In genomic region chr9:110156902-110157301, GRCh38 we compare ENCODE assay signal across 9 cellular contexts. TPM values are rescaled to one million over a fixed set of nuclear protein-coding genes. Genes with fewer than 3 reads are reported as not detected.
A peak's percentile ranks its signal among the peaks of the same experiment; 100 is the strongest.
DNase-seq lines count a peak whose midpoint lies in the region; ATAC-seq and TF ChIP-seq lines count a peak whose summit lies in the region.
"Had no signal": no experiment of that assay in that cellular context is flagged by ENCODE, and none has a peak within 500 bp of the region (broad histone marks: within the 10 kb centered on the region; RNA-seq: fewer than 3 reads in every experiment).

No MANE protein-coding gene starts in this region.

- H3K9me3 Mint-ChIP-seq in activated CD4-positive, alpha-beta T cell treated with anti-CD3 and anti-CD28 coated beads, Interleukin-2, amount 10 ng/mL, durations not matched to agents 7 days and 5 days = peaks cover 7% of the 10 kb centered on the region
- H3K9me3 Mint-ChIP-seq in activated naive CD8-positive, alpha-beta T cell treated with anti-CD3 and anti-CD28 coated beads, Interleukin-2, amount 50 U/mL, for 24 hours = no peaks in the 10 kb centered on the region

- intact Hi-C loops in breast epithelium (cut with DNase I; ENCODE audit: low total_unique reads) = no loop called here

- H3K4me3 ChIP-seq in breast epithelium = no peak overlapping the region

- no peaks in the 10 kb centered on the region for H3K4me1 ChIP-seq in breast epithelium

- TF ChIP-seq CTCF in breast epithelium (IDR thresholded peaks at IDR 0.05) = no peak

- H3K36me3 ChIP-seq in KOPT-K1 (ENCODE audit: insufficient read depth, low read length) (peaks cover 75% of the 10 kb centered on the region), breast epithelium (no peaks in the 10 kb centered on the region)

- DNase-seq in activated CD4-positive, alpha-beta T cell treated with anti-CD3 and anti-CD28 coated beads, Interleukin-2, amount 10 ng/mL, durations not matched to agents 7 days and 5 days = peak; percentile 75
- DNase-seq in activated CD4-positive, alpha-beta T cell treated with anti-CD3 and anti-CD28 coated beads, Interleukin-2, amount 50 U/mL, for 48 hours = no peak
- DNase-seq in activated naive CD8-positive, alpha-beta T cell treated with anti-CD3 and anti-CD28 coated beads, Interleukin-2, amount 50 U/mL, for 24 hours = no peak
- DNase-seq in renal cortical epithelial cell (ENCODE audit: low read depth) (peak; percentile 69), breast epithelium (ENCODE audit: low spot score in 2 of 2) (no peak), cerebellar cortex (ENCODE audit: low spot score) (no peak)

- TF ChIP-seq POLR2A in breast epithelium (IDR thresholded peaks at IDR 0.05) = no peak

- peaks cover 91% of the 10 kb centered on the region for H3K36me3 Mint-ChIP-seq in activated CD4-positive, alpha-beta T cell treated with anti-CD3 and anti-CD28 coated beads, Interleukin-2, amount 10 ng/mL, durations not matched to agents 7 days and 5 days (ENCODE audit: low read depth)
- peaks cover 10% of the 10 kb centered on the region for H3K36me3 Mint-ChIP-seq in activated naive CD8-positive, alpha-beta T cell treated with anti-CD3 and anti-CD28 coated beads, Interleukin-2, amount 50 U/mL, for 24 hours (ENCODE audit: low read depth)

- no peaks in the 10 kb centered on the region for H3K27me3 ChIP-seq in breast epithelium

- POLR2A ChIA-PET in activated CD4-positive, alpha-beta T cell treated with anti-CD3 and anti-CD28 coated beads, Interleukin-2, amount 10 ng/mL, durations not matched to agents 7 days and 5 days (lab: Charles Lee) = interaction anchor here (0.6 to 1.4 kb wide), 2 partner anchors 100 to 105 kb away, joined by 3 to 7 read pairs; partner anchors contain the start of gene TXN

- no peaks in the 10 kb centered on the region for H3K27me3 Mint-ChIP-seq in activated CD4-positive, alpha-beta T cell treated with anti-CD3 and anti-CD28 coated beads, Interleukin-2, amount 10 ng/mL, durations not matched to agents 7 days and 5 days
- H3K27me3 Mint-ChIP-seq in activated naive CD8-positive, alpha-beta T cell treated with anti-CD3 and anti-CD28 coated beads, Interleukin-2, amount 50 U/mL, for 24 hours = no peaks in the 10 kb centered on the region

- no peaks in the 10 kb centered on the region for H3K9me3 ChIP-seq in KOPT-K1 (ENCODE audit: insufficient read depth, low read length, poor library complexity, severe bottlenecking)
- no peaks in the 10 kb centered on the region for H3K9me3 ChIP-seq in breast epithelium

- CTCF ChIA-PET in activated CD4-positive, alpha-beta T cell treated with anti-CD3 and anti-CD28 coated beads, Interleukin-2, amount 10 ng/mL, durations not matched to agents 7 days and 5 days (lab: Charles Lee) = interaction anchor here (0.8 to 2.2 kb wide), 6 partner anchors 8 to 271 kb away, joined by 3 to 7 read pairs (median 4); no protein-coding TSS in a partner anchor

- peak overlapping the region; percentile 48 for H3K4me3 Mint-ChIP-seq in activated CD4-positive, alpha-beta T cell treated with anti-CD3 and anti-CD28 coated beads, Interleukin-2, amount 10 ng/mL, durations not matched to agents 7 days and 5 days
- no peak overlapping the region for H3K4me3 Mint-ChIP-seq in activated naive CD8-positive, alpha-beta T cell treated with anti-CD3 and anti-CD28 coated beads, Interleukin-2, amount 50 U/mL, for 24 hours

- peaks cover 99% of the 10 kb centered on the region for H3K4me1 Mint-ChIP-seq in activated CD4-positive, alpha-beta T cell treated with anti-CD3 and anti-CD28 coated beads, Interleukin-2, amount 10 ng/mL, durations not matched to agents 7 days and 5 days
- H3K4me1 Mint-ChIP-seq in activated naive CD8-positive, alpha-beta T cell treated with anti-CD3 and anti-CD28 coated beads, Interleukin-2, amount 50 U/mL, for 24 hours = peaks cover 53% of the 10 kb centered on the region

- ATAC-seq in GM21786 (IDR thresholded peaks at IDR 0.05; ENCODE audit: unreplicated experiment) = peak; percentile 82
- ATAC-seq in activated naive CD8-positive, alpha-beta T cell treated with anti-CD3 and anti-CD28 coated beads, Interleukin-2, amount 50 U/mL, for 24 hours = peak; percentile 67

- H3K27ac Mint-ChIP-seq in activated CD4-positive, alpha-beta T cell treated with anti-CD3 and anti-CD28 coated beads, Interleukin-2, amount 10 ng/mL, durations not matched to agents 7 days and 5 days = peak overlapping the region; percentile 93
- no peak overlapping the region for H3K27ac Mint-ChIP-seq in activated naive CD8-positive, alpha-beta T cell treated with anti-CD3 and anti-CD28 coated beads, Interleukin-2, amount 50 U/mL, for 24 hours

- H3K27ac ChIP-seq in KOPT-K1 (ENCODE audit: low read depth, low read length, poor library complexity, severe bottlenecking) = peak overlapping the region; percentile 100
- no peak overlapping the region for H3K27ac ChIP-seq in breast epithelium

RNA-seq across cellular contexts. Expression of gene C9orf152, which starts 51.1 kb away (rescaled TPM):
- not detected for total RNA-seq in activated CD4-positive, alpha-beta T cell treated with anti-CD3 and anti-CD28 coated beads, Interleukin-2, amount 10 ng/mL, durations not matched to agents 7 days and 5 days
- not detected in 2 replicates for total RNA-seq in renal cortical epithelial cell
- total RNA-seq in breast epithelium = 10 to 100 TPM in 1 of 3 donors, 1 to 10 TPM in 1, not detected in 1; 7.9 to 10.2 TPM
- total RNA-seq: skeletal muscle tissue had no signal

Comparison
In these comparisons a context has a peak if more than half of its experiments do, and no peak if none do; other contexts are left out.
1. DNase-seq: peak in activated CD4-positive, alpha-beta T cell treated with anti-CD3 and anti-CD28 coated beads, Interleukin-2, amount 10 ng/mL, durations not matched to agents 7 days and 5 days (single experiment) and renal cortical epithelial cell (single experiment); none in activated CD4-positive, alpha-beta T cell treated with anti-CD3 and anti-CD28 coated beads, Interleukin-2, amount 50 U/mL, for 48 hours (0 of 2), activated naive CD8-positive, alpha-beta T cell treated with anti-CD3 and anti-CD28 coated beads, Interleukin-2, amount 50 U/mL, for 24 hours (single experiment), breast epithelium (0 of 2) and cerebellar cortex (single experiment).